Comparison of ENCODE assay signal across 7 cellular contexts in the genomic region with DNA sequence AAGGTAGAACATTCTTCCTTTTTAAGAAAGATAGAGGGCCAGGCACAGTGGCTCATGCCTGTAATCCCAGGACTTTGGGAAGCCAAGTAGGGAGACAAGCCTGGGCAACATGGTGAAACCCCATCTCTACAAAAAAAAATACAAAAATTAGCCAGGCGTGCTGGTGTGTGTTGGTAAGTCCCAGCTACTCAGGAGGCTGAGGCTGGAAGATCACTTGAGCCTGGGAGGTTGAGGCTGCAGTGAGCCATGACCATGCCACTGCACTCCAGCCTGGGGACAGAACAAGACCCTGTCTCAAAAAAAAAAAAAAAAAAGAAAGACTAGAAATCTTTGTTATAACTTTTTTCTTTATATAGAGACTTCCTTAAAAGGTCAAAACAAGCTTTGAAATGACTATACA. TPM values are rescaled to one million over a fixed set of nuclear protein-coding genes. Genes with fewer than 3 reads are reported as not detected.
DNase-seq lines count a peak whose midpoint lies in the region; ATAC-seq and TF ChIP-seq lines count a peak whose summit lies in the region.
"Not testable (repeated sequence)": the region's sequence is repeated elsewhere in the genome, so short reads cannot be mapped to it uniquely, and the experiment has no call there.

No MANE protein-coding gene starts in this region.

- H2AK9ac ChIP-seq in IMR-90 (replicated peaks; ENCODE audit: low read depth, low read length, poor library complexity): not testable (repeated sequence)

- peak overlapping the region; percentile 45 for H2BK5ac ChIP-seq in IMR-90 (ENCODE audit: low read depth, low read length, poor library complexity, severe bottlenecking)

- H3K79me2 ChIP-seq in ACC112 (ENCODE audit: control insufficient read depth, insufficient read depth, low read length, unreplicated experiment): peaks cover 64% of the 10 kb centered on the region

- H3K4me3 ChIP-seq in ACC112 (ENCODE audit: low read depth, low read length): peak overlapping the region; percentile 69
- H3K4me3 ChIP-seq in IMR-90 (ENCODE audit: insufficient read depth, low read depth, low read length); neutrophil (ENCODE audit: low read depth in 1 of 2, low read length in 1 of 2); subcutaneous abdominal adipose tissue (ENCODE audit: low read depth in 1 of 5, low read length in 5 of 5): not testable (repeated sequence)
- peak overlapping the region; percentile 20 for H3K4me3 ChIP-seq in WI38 (ENCODE audit: low read depth, low read length)
- H3K4me3 ChIP-seq in fibroblast of mammary gland (ENCODE audit: control insufficient read depth, low read depth, low read length): peak overlapping the region; percentile 18

- DNase-seq in IMR-90; MCF 10A (ENCODE audit: unreplicated experiment); fibroblast of mammary gland (ENCODE audit: low read depth): not testable (repeated sequence)

- TF ChIP-seq RAD21 in IMR-90 (IDR thresholded peaks at IDR 0.05; ENCODE audit: low read length): not testable (repeated sequence)

- H2AFZ ChIP-seq in ACC112 (ENCODE audit: low read length, unreplicated experiment); IMR-90 (replicated peaks; ENCODE audit: low read length, poor library complexity): not testable (repeated sequence)

- H3K4me3 Mint-ChIP-seq in MCF 10A (ENCODE audit: unreplicated experiment): not testable (repeated sequence)

- H3K27me3 ChIP-seq in ACC112 (ENCODE audit: insufficient read depth, low read length); IMR-90 (ENCODE audit: control insufficient read depth, insufficient read depth, low read length); neutrophil; subcutaneous abdominal adipose tissue (ENCODE audit: control insufficient read depth in 5 of 5, insufficient read depth in 4 of 5, low read length in 5 of 5): not testable (repeated sequence)

- in situ Hi-C loops in IMR-90 (cut with MboI; ENCODE audit: low sequenced_read_pairs): not testable (repeated sequence)

- H3K27ac ChIP-seq in ACC112 (ENCODE audit: low read depth, low read length): peak overlapping the region; percentile 81
- peak overlapping the region; percentile 61; the same call in 1 of the 2 replicates for H3K27ac ChIP-seq in IMR-90 (ENCODE audit: insufficient read depth, low read length)
- peak overlapping the region; percentile 14 for H3K27ac ChIP-seq in neutrophil
- H3K27ac ChIP-seq in subcutaneous abdominal adipose tissue (ENCODE audit: low read depth, low read length): peak overlapping the region; percentile 12

- POLR2A ChIA-PET in IMR-90 (lab: Charles Lee; ENCODE audit: unreplicated experiment) (interaction anchor here (1.5 kb wide), 1 partner anchor 8 kb away, joined by 5 read pairs; a partner anchor contains a TSS), MCF 10A (lab: Yijun Ruan, JAX) (interaction anchor here (0.6 to 2.0 kb wide), 4 partner anchors 9 to 99 kb away, joined by 4 to 5 read pairs (median 4); a partner anchor contains a TSS)

- not testable (repeated sequence) for H3K9ac ChIP-seq in IMR-90 (ENCODE audit: low read depth, low read length); subcutaneous abdominal adipose tissue (ENCODE audit: low read length in 5 of 5)

- intact Hi-C loops in IMR-90 (cut with micrococcal nuclease): loop anchor here (10.0 kb wide), 1 partner anchor 376 kb away; no protein-coding TSS in a partner anchor
- intact Hi-C loops in MCF 10A (cut with micrococcal nuclease): not testable (repeated sequence)

- H2BK120ac ChIP-seq in IMR-90 (ENCODE audit: low read depth, low read length): peak overlapping the region; percentile 68; the same call in 1 of the 2 replicates

- H3K18ac ChIP-seq in IMR-90 (ENCODE audit: low read depth, low read length): not testable (repeated sequence)

- H4K5ac ChIP-seq in IMR-90 (ENCODE audit: low read depth, low read length): not testable (repeated sequence)

- H3K27ac Mint-ChIP-seq in MCF 10A (ENCODE audit: low read depth, unreplicated experiment): peak overlapping the region; percentile 51

- not testable (repeated sequence) for H3K27me3 Mint-ChIP-seq in MCF 10A (ENCODE audit: insufficient read depth, unreplicated experiment)

- not testable (repeated sequence) for H2BK15ac ChIP-seq in IMR-90 (ENCODE audit: low read depth, low read length)

- not testable (repeated sequence) for H3K4me1 Mint-ChIP-seq in MCF 10A (ENCODE audit: insufficient read depth, unreplicated experiment)

- H3K4me1 ChIP-seq in ACC112 (ENCODE audit: control insufficient read depth, insufficient read depth, low read length, unreplicated experiment) (peaks cover 20% of the 10 kb centered on the region), subcutaneous abdominal adipose tissue (ENCODE audit: control insufficient read depth in 5 of 5, insufficient read depth in 5 of 5, low read length in 5 of 5) (peaks cover 0 to 28% (median 19%) of the 10 kb centered on the region in 5 donors)
- not testable (repeated sequence) for H3K4me1 ChIP-seq in IMR-90 (ENCODE audit: control insufficient read depth, insufficient read depth, low read length); neutrophil (ENCODE audit: control insufficient read depth in 1 of 2, insufficient read depth in 1 of 2, low read depth in 1 of 2, low read length in 1 of 2)

- not testable (repeated sequence) for H3K9me3 ChIP-seq in IMR-90 (ENCODE audit: control insufficient read depth, insufficient read depth, low read length); neutrophil; subcutaneous abdominal adipose tissue (ENCODE audit: control insufficient read depth in 5 of 5, low read length in 5 of 5)

- not testable (repeated sequence) for BruUV-seq in IMR-90 (replicated peaks; lab: Mats Ljungman, UMichigan); MCF 10A (replicated peaks; lab: Mats Ljungman, UMichigan)

- H3K36me3 Mint-ChIP-seq in MCF 10A (ENCODE audit: insufficient read depth, unreplicated experiment): not testable (repeated sequence)

- dilution Hi-C loops in IMR-90 (cut with HindIII; ENCODE audit: low sequenced_read_pairs, unreplicated experiment): not testable (repeated sequence)

- WGBS in IMR-90 (ENCODE audit: extremely low coverage in 2 of 2, insufficient read length in 1 of 2), 2 experiments: no CpG with 5 or more reads among the region's 1 CpG

- H4K20me1 ChIP-seq in IMR-90 (ENCODE audit: insufficient read depth, low read length): not testable (repeated sequence)

- not testable (repeated sequence) for TF ChIP-seq POLR2A in IMR-90 (IDR thresholded peaks at IDR 0.05; ENCODE audit: low read depth, low read length)

- peak overlapping the region; percentile 71; the same call in 1 of the 2 replicates for H2AK5ac ChIP-seq in IMR-90 (ENCODE audit: low read depth, low read length)

- H3K4ac ChIP-seq in IMR-90 (ENCODE audit: low read depth, low read length): peak overlapping the region; percentile 81

- peaks cover 15% of the 10 kb centered on the region for H3K9me3 Mint-ChIP-seq in MCF 10A (ENCODE audit: unreplicated experiment)

- not testable (repeated sequence) for TF ChIP-seq CTCF in IMR-90 (conservative IDR thresholded peaks at IDR 0.05; ENCODE audit: low read depth, low read length); WI38 (IDR thresholded peaks at IDR 0.05; ENCODE audit: low read depth, low read length); MCF 10A (IDR thresholded peaks at IDR 0.05; ENCODE audit: unreplicated experiment); fibroblast of mammary gland (conservative IDR thresholded peaks at IDR 0.05; ENCODE audit: control insufficient read depth, insufficient read depth, low read depth, low read length); neutrophil (IDR thresholded peaks at IDR 0.05)

- H3K79me1 ChIP-seq in IMR-90 (ENCODE audit: low read depth in 1 of 2, low read length in 2 of 2): peaks cover 12 to 62% of the 10 kb centered on the region in 2 experiments

- H4K91ac ChIP-seq in IMR-90 (ENCODE audit: insufficient read depth, low read depth, low read length): not testable (repeated sequence)

- peak overlapping the region; percentile 87 for H3K14ac ChIP-seq in IMR-90 (replicated peaks; ENCODE audit: low read depth, low read length)

- CTCF ChIA-PET in IMR-90 (lab: Yijun Ruan, JAX) (interaction anchor here (0.6 to 0.7 kb wide), 4 partner anchors 17 to 449 kb away, joined by 3 to 4 read pairs (median 3); no protein-coding TSS in a partner anchor), MCF 10A (lab: Yijun Ruan, JAX) (interaction anchor here (1.3 kb wide), 1 partner anchor 49 kb away, joined by 3 read pairs; no protein-coding TSS in a partner anchor)

- not testable (repeated sequence) for H3K9me1 ChIP-seq in IMR-90 (ENCODE audit: insufficient read depth, low read length)

- peak overlapping the region; percentile 29; the same call in 1 of the 2 replicates for H2BK20ac ChIP-seq in IMR-90 (ENCODE audit: low read depth, low read length)

- H3K4me2 ChIP-seq in IMR-90 (ENCODE audit: low read depth, low read length): peak overlapping the region; percentile 40

- H3K23ac ChIP-seq in IMR-90 (ENCODE audit: low read depth, low read length): not testable (repeated sequence)

- ATAC-seq in IMR-90 (ENCODE audit: low read depth): peak; percentile 10; the same call in 1 of the 2 replicates

- peak overlapping the region in 1 of 2 experiments; percentile 2; a peak in 1 of 4 replicates for H4K8ac ChIP-seq in IMR-90 (ENCODE audit: low read depth in 2 of 2, low read length in 2 of 2)

- H3K36me3 ChIP-seq in ACC112 (ENCODE audit: insufficient read depth, low read length); IMR-90 (ENCODE audit: control insufficient read depth, insufficient read depth, low read length); neutrophil; subcutaneous abdominal adipose tissue (ENCODE audit: control insufficient read depth in 5 of 5, insufficient read depth in 5 of 5, low read length in 5 of 5): not testable (repeated sequence)

- not testable (repeated sequence) for H3K56ac ChIP-seq in IMR-90 (ENCODE audit: extremely low read depth, insufficient read depth, low read length)

RNA-seq across cellular contexts. Expression of a gene that starts 8.6 kb away (rescaled TPM):
- total RNA-seq in IMR-90 (2012; rRNA removed) (103 and 119 TPM in 2 replicates), MCF 10A (2022) (8.9 and 15.8 TPM in 2 replicates)
- polyA plus RNA-seq in IMR-90 (2012; rRNA removed): 48.8 and 53.2 TPM in 2 replicates
- 55.0 and 65.2 TPM in 2 replicates for polyA plus RNA-seq in IMR-90 (2012; cell fraction: cytosol; rRNA removed)
- polyA plus RNA-seq in IMR-90 (2012; cell fraction: nucleus; rRNA removed; ENCODE audit: low replicate concordance): 16.5 and 30.7 TPM in 2 replicates

Comparison
In these comparisons a context has a peak if more than half of its experiments do, and no peak if none do; other contexts are left out.
1. H3K27ac ChIP-seq: peak in every context shown above with its lines; median percentile 81 in ACC112; 61 in IMR-90; 14 in neutrophil; 12 in subcutaneous abdominal adipose tissue.